Comparison of ENCODE assay signal across 20 cellular contexts in the genomic region with DNA sequence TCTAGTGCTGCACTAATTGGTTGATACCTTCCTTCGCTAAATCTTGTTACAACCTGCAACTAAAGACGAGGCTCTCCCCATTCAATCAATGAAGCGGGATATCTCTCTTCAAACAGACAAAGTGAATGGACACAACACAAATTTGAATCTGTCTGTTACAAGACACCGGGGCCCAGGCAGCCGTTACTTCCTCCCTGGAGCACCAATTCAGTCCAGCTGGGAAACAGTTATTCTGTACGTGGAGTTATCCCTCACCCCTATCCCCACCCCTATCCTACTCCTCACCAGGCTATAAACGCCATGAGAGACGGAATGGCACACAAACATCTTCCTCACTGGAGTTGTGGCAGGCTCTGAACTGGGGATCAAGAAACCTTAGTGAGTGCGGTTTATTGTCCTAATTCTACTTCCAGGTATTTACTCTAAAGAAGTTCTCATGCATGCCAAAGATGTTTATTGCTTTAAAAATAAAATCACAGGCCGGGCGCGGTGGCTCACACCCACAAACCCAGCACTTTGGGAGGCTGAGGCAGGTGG.
A peak's percentile ranks its signal among the peaks of the same experiment; 100 is the strongest.
DNase-seq lines count a peak whose midpoint lies in the region; ATAC-seq and TF ChIP-seq lines count a peak whose summit lies in the region.
"Had no signal": no experiment of that assay in that cellular context is flagged by ENCODE, and none has a peak within 500 bp of the region (broad histone marks: within the 10 kb centered on the region; RNA-seq: fewer than 3 reads in every experiment).

No MANE protein-coding gene starts in this region.

- no peak for ATAC-seq in activated CD8-positive, alpha-beta T cell treated with anti-CD3 and anti-CD28 coated beads for 36 hours
- ATAC-seq in activated CD8-positive, alpha-beta T cell treated with anti-CD3 and anti-CD28 coated beads, Interleukin-2, amount 10 ng/mL, durations not matched to agents 7 days and 5 days = no peak
- no peak for ATAC-seq in GM18517 (IDR thresholded peaks at IDR 0.05; ENCODE audit: unreplicated experiment)
- ATAC-seq: GM23338, left ventricle myocardium superior had no signal

- H4K20me1 ChIP-seq in DOHH2 (ENCODE audit: control insufficient read depth, insufficient read depth, low read depth, low read length) = no peaks in the 10 kb centered on the region; the same call in 1 of the 2 replicates
- no peaks in the 10 kb centered on the region for H4K20me1 ChIP-seq in hepatocyte (ENCODE audit: insufficient read depth, poor library complexity, severe bottlenecking)

- H3K4me1 Mint-ChIP-seq in activated CD8-positive, alpha-beta T cell treated with anti-CD3 and anti-CD28 coated beads for 36 hours (ENCODE audit: low read depth) = peaks cover 80% of the 10 kb centered on the region
- peaks cover 41% of the 10 kb centered on the region for H3K4me1 Mint-ChIP-seq in activated CD8-positive, alpha-beta T cell treated with anti-CD3 and anti-CD28 coated beads, Interleukin-2, amount 10 ng/mL, durations not matched to agents 7 days and 5 days (ENCODE audit: low read depth)

- H2AFZ ChIP-seq in hepatocyte (no peak overlapping the region), trophoblast cell (ENCODE audit: insufficient read depth, low read length, poor library complexity) (no peak overlapping the region)
- H2AFZ ChIP-seq: GM23338 had no signal

- peaks cover 15% of the 10 kb centered on the region for H3K36me3 Mint-ChIP-seq in activated CD8-positive, alpha-beta T cell treated with anti-CD3 and anti-CD28 coated beads for 36 hours (ENCODE audit: low read depth)
- peaks cover 6% of the 10 kb centered on the region for H3K36me3 Mint-ChIP-seq in activated CD8-positive, alpha-beta T cell treated with anti-CD3 and anti-CD28 coated beads, Interleukin-2, amount 10 ng/mL, durations not matched to agents 7 days and 5 days (ENCODE audit: low read depth)

- no peaks in the 10 kb centered on the region for H3K9me3 Mint-ChIP-seq in activated CD8-positive, alpha-beta T cell treated with anti-CD3 and anti-CD28 coated beads for 36 hours
- no peaks in the 10 kb centered on the region for H3K9me3 Mint-ChIP-seq in activated CD8-positive, alpha-beta T cell treated with anti-CD3 and anti-CD28 coated beads, Interleukin-2, amount 10 ng/mL, durations not matched to agents 7 days and 5 days (ENCODE audit: insufficient read depth)
- H3K9me3 Mint-ChIP-seq: activated T-helper 2 cell treated with anti-CD3 and anti-CD28 coated beads, Interferon-gamma antibody, Interleukin-2, Interleukin-4, amounts not matched to agents 10 μg/mL and 5 μg/mL and 100 μg/mL, durations not matched to agents 14 hours and 24 hours and 36 hours; GM23338 had no signal

- no peak overlapping the region for H3K23ac ChIP-seq in trophoblast cell (ENCODE audit: low read length)

- H2BK5ac ChIP-seq in trophoblast cell (ENCODE audit: low read depth, low read length, poor library complexity) = no peak overlapping the region

- no peak for TF ChIP-seq CTCF in activated CD8-positive, alpha-beta T cell treated with anti-CD3 and anti-CD28 coated beads for 36 hours (IDR thresholded peaks at IDR 0.05)
- TF ChIP-seq CTCF in DOHH2 (IDR thresholded peaks at IDR 0.05; ENCODE audit: low read depth, low read length, poor library complexity, severe bottlenecking) (no peak), hepatocyte (IDR thresholded peaks at IDR 0.05; ENCODE audit: poor library complexity) (no peak), A673 (conservative IDR thresholded peaks at IDR 0.05; ENCODE audit: low read depth, low read length) (no peak)

- H4K8ac ChIP-seq in trophoblast cell (ENCODE audit: low read depth, low read length) = no peak overlapping the region

- no peaks in the 10 kb centered on the region for H3K27me3 Mint-ChIP-seq in activated CD8-positive, alpha-beta T cell treated with anti-CD3 and anti-CD28 coated beads for 36 hours
- H3K27me3 Mint-ChIP-seq in activated CD8-positive, alpha-beta T cell treated with anti-CD3 and anti-CD28 coated beads, Interleukin-2, amount 10 ng/mL, durations not matched to agents 7 days and 5 days (ENCODE audit: low read depth) = no peaks in the 10 kb centered on the region

- H3K4me1 ChIP-seq in DOHH2 (ENCODE audit: control insufficient read depth, low read length) (peaks cover 81% of the 10 kb centered on the region), hepatocyte (ENCODE audit: insufficient read depth) (peaks cover 43% of the 10 kb centered on the region), trophoblast cell (ENCODE audit: control insufficient read depth in 1 of 2, insufficient read depth in 2 of 2, low read length in 2 of 2) (no peaks in the 10 kb centered on the region), A673 (ENCODE audit: insufficient read depth, low read length, poor library complexity, severe bottlenecking) (peaks cover 15% of the 10 kb centered on the region)

- H3K9me3 ChIP-seq in DOHH2 (ENCODE audit: control insufficient read depth, insufficient read depth, low read length) = no peaks in the 10 kb centered on the region
- no peaks in the 10 kb centered on the region for H3K9me3 ChIP-seq in hepatocyte (ENCODE audit: low read depth)
- H3K9me3 ChIP-seq in trophoblast cell (ENCODE audit: insufficient read depth, low read depth, low read length) = no peaks in the 10 kb centered on the region
- no peaks in the 10 kb centered on the region for H3K9me3 ChIP-seq in A673 (ENCODE audit: low read depth, low read length, poor library complexity, severe bottlenecking)
- H3K9me3 ChIP-seq: right atrium auricular region, vagina had no signal

- no peak for DNase-seq in activated CD8-positive, alpha-beta T cell treated with anti-CD3 and anti-CD28 coated beads for 36 hours
- no peak for DNase-seq in activated CD8-positive, alpha-beta T cell treated with anti-CD3 and anti-CD28 coated beads, Interleukin-2, amount 10 ng/mL, durations not matched to agents 7 days and 5 days
- no peak for DNase-seq in hepatocyte (ENCODE audit: low spot score)
- no peak for DNase-seq in trophoblast cell
- DNase-seq in A673 (ENCODE audit: low spot score) = no peak
- DNase-seq in NCI-H2081 (lab: John Stamatoyannopoulos, UW) = no peak
- DNase-seq: activated CD4-positive, alpha-beta T cell treated with anti-CD3 and anti-CD28 coated beads for 1 hour; head of caudate nucleus; left ventricle myocardium superior; NCI-H187; NCI-H446 treated with DMSO at 0.1 percent for 48 hours; stimulated activated CD4-positive, alpha-beta T cell treated with anti-CD3 and anti-CD28 coated beads, Interleukin-12 subunit alpha, Interleukin-12 subunit beta, amount 100 ng/mL, for 4 hours had no signal

- no peaks in the 10 kb centered on the region for H3K79me1 ChIP-seq in trophoblast cell (ENCODE audit: low read length)

- peak overlapping the region; percentile 17 for H2BK12ac ChIP-seq in trophoblast cell (ENCODE audit: low read length)

- H3K9me2 ChIP-seq in DOHH2 (replicated peaks; ENCODE audit: control insufficient read depth, low read length) = no peaks in the 10 kb centered on the region
- no peaks in the 10 kb centered on the region for H3K9me2 ChIP-seq in hepatocyte (replicated peaks; ENCODE audit: insufficient read depth)

- no peak overlapping the region for H2BK120ac ChIP-seq in trophoblast cell (ENCODE audit: insufficient read depth, low read length, poor library complexity)

- H3K27me3 ChIP-seq in DOHH2 (ENCODE audit: control insufficient read depth, low read length) (no peaks in the 10 kb centered on the region), hepatocyte (no peaks in the 10 kb centered on the region), trophoblast cell (ENCODE audit: insufficient read depth, low read length) (no peaks in the 10 kb centered on the region), A673 (replicated peaks; ENCODE audit: insufficient read depth, low read depth, low read length, poor library complexity) (no peaks in the 10 kb centered on the region)
- H3K27me3 ChIP-seq: brain microvascular endothelial cell, right atrium auricular region, vagina had no signal

- no peak overlapping the region for H3K14ac ChIP-seq in trophoblast cell (ENCODE audit: low read length)

- no peak overlapping the region for H4K91ac ChIP-seq in trophoblast cell (ENCODE audit: low read depth, low read length)

- H3K4me3 ChIP-seq in DOHH2 (ENCODE audit: low read length) (no peak overlapping the region; the same call in 1 of the 2 replicates), hepatocyte (no peak overlapping the region), trophoblast cell (ENCODE audit: low read depth, low read length) (no peak overlapping the region), A673 (ENCODE audit: low read depth, low read length, poor library complexity, severe bottlenecking) (no peak overlapping the region)
- H3K4me3 ChIP-seq: GM23338, right atrium auricular region, vagina had no signal

- no peaks in the 10 kb centered on the region; the same call in 1 of the 2 replicates for H3F3A ChIP-seq in DOHH2 (ENCODE audit: control insufficient read depth, insufficient read depth)

- H3K27ac ChIP-seq in DOHH2 (ENCODE audit: low read depth, low read length) (no peak overlapping the region), hepatocyte (no peak overlapping the region), trophoblast cell (ENCODE audit: low read depth, low read length) (no peak overlapping the region), A673 (ENCODE audit: low read depth, low read length, poor library complexity, severe bottlenecking) (no peak overlapping the region)
- H3K27ac ChIP-seq: C4-2B, right atrium auricular region, vagina had no signal

- POLR2A ChIA-PET in activated CD8-positive, alpha-beta T cell treated with anti-CD3 and anti-CD28 coated beads for 36 hours (lab: Charles Lee) = interaction anchor here (2.2 kb wide), 1 partner anchor 11 kb away, joined by 6 read pairs; no protein-coding TSS in a partner anchor
- POLR2A ChIA-PET in activated CD8-positive, alpha-beta T cell treated with anti-CD3 and anti-CD28 coated beads, Interleukin-2, amount 10 ng/mL, durations not matched to agents 7 days and 5 days (lab: Charles Lee) = no interaction called here
- POLR2A ChIA-PET in A673 (lab: Charles Lee; ENCODE audit: low non-redundant PET) = no interaction called here

- WGBS in hepatocyte (ENCODE audit: low lambda C conversion rate, missing lambda C conversion rate) = 59% methylated on average over 12 of the region's 12 CpGs
- WGBS in trophoblast cell (ENCODE audit: extremely low coverage, insufficient coverage, insufficient read length) = no CpG with 5 or more reads among the region's 12 CpGs

- no peak overlapping the region for H3K18ac ChIP-seq in trophoblast cell (ENCODE audit: low read length)

- no peak overlapping the region for H3K4ac ChIP-seq in trophoblast cell (ENCODE audit: low read depth, low read length)

- H3K79me2 ChIP-seq in DOHH2 (ENCODE audit: control insufficient read depth, low read length) = peaks cover 90% of the 10 kb centered on the region
- peaks cover 29% of the 10 kb centered on the region for H3K79me2 ChIP-seq in hepatocyte
- no peaks in the 10 kb centered on the region for H3K79me2 ChIP-seq in trophoblast cell (ENCODE audit: control insufficient read depth, insufficient read depth, low read length, poor library complexity)

- intact Hi-C loops in activated CD8-positive, alpha-beta T cell treated with anti-CD3 and anti-CD28 coated beads for 36 hours (cut with micrococcal nuclease) = no loop called here
- intact Hi-C loops in A673 (cut with micrococcal nuclease; ENCODE audit: unreplicated experiment) = no loop called here

- no peak overlapping the region for H4K12ac ChIP-seq in trophoblast cell (ENCODE audit: low read depth, low read length)

- H3K4me2 ChIP-seq in DOHH2 (ENCODE audit: low read length) (peak overlapping the region; percentile 40), hepatocyte (peak overlapping the region; percentile 17), trophoblast cell (ENCODE audit: low read length) (no peak overlapping the region)
- H3K4me2 ChIP-seq: GM23338 had no signal

- H3K9ac ChIP-seq in trophoblast cell (ENCODE audit: low read length) = no peak overlapping the region

- no peak overlapping the region for H2AK5ac ChIP-seq in trophoblast cell (ENCODE audit: low read length)

- CTCF ChIA-PET in activated CD8-positive, alpha-beta T cell treated with anti-CD3 and anti-CD28 coated beads for 36 hours (lab: Charles Lee) = interaction anchor here (1.4 to 1.6 kb wide), 2 partner anchors 15 to 110 kb away, joined by 3 to 5 read pairs; no protein-coding TSS in a partner anchor
- CTCF ChIA-PET in activated CD8-positive, alpha-beta T cell treated with anti-CD3 and anti-CD28 coated beads, Interleukin-2, amount 10 ng/mL, durations not matched to agents 7 days and 5 days (lab: Charles Lee) = interaction anchor here (1.0 to 1.2 kb wide), 2 partner anchors 9 to 18 kb away, joined by 3 to 4 read pairs; no protein-coding TSS in a partner anchor
- CTCF ChIA-PET in A673 (lab: Charles Lee) = no interaction called here

- H3K4me3 Mint-ChIP-seq in activated CD8-positive, alpha-beta T cell treated with anti-CD3 and anti-CD28 coated beads for 36 hours = no peak overlapping the region
- no peak overlapping the region for H3K4me3 Mint-ChIP-seq in activated CD8-positive, alpha-beta T cell treated with anti-CD3 and anti-CD28 coated beads, Interleukin-2, amount 10 ng/mL, durations not matched to agents 7 days and 5 days
- H3K4me3 Mint-ChIP-seq: GM23338 had no signal

- peak overlapping the region; percentile 84 for H3K27ac Mint-ChIP-seq in activated CD8-positive, alpha-beta T cell treated with anti-CD3 and anti-CD28 coated beads for 36 hours
- H3K27ac Mint-ChIP-seq in activated CD8-positive, alpha-beta T cell treated with anti-CD3 and anti-CD28 coated beads, Interleukin-2, amount 10 ng/mL, durations not matched to agents 7 days and 5 days = no peak overlapping the region
- H3K27ac Mint-ChIP-seq: activated T-helper 2 cell treated with anti-CD3 and anti-CD28 coated beads, Interferon-gamma antibody, Interleukin-2, Interleukin-4, amounts not matched to agents 10 μg/mL and 5 μg/mL and 100 μg/mL, durations not matched to agents 14 hours and 24 hours and 36 hours; GM23338 had no signal

- H3K36me3 ChIP-seq in DOHH2 (ENCODE audit: control insufficient read depth, low read length) (no peaks in the 10 kb centered on the region), hepatocyte (replicated peaks; ENCODE audit: insufficient read depth, low read depth) (no peaks in the 10 kb centered on the region), trophoblast cell (ENCODE audit: control insufficient read depth in 1 of 2, insufficient read depth in 2 of 2, low read length in 2 of 2) (no peaks in the 10 kb centered on the region), A673 (ENCODE audit: insufficient read depth, low read length, poor library complexity, severe bottlenecking) (no peaks in the 10 kb centered on the region)
- H3K36me3 ChIP-seq: brain microvascular endothelial cell, right atrium auricular region, vagina had no signal

- BruUV-seq in A673 (replicated peaks; lab: Mats Ljungman, UMichigan) = no TSS peak
